ENCODE assay signal across 8 cellular contexts in genomic region chr12:105107176-105107496, GRCh38. TPM values are rescaled to one million over a fixed set of nuclear protein-coding genes. Genes with fewer than 3 reads are reported as not detected.
DNase-seq lines count a peak whose midpoint lies in the region; ATAC-seq and TF ChIP-seq lines count a peak whose summit lies in the region.

No MANE protein-coding gene starts in this region.

- H3K9me3 ChIP-seq in BLaER1 = peaks cover 8% of the 10 kb centered on the region; the same call in 1 of the 2 replicates
- H3K9me3 ChIP-seq in SK-N-MC (ENCODE audit: low read depth, low read length) = 0 out of 2 replicates have a peak, but pooled peaks cover 3% of the 10 kb centered on the region
- H3K9me3 ChIP-seq in esophagus squamous epithelium = no peaks in the 10 kb centered on the region
- H3K9me3 ChIP-seq in neuron (ENCODE audit: low read length) = peaks cover 5% of the 10 kb centered on the region

- ATAC-seq in GM18907 (IDR thresholded peaks at IDR 0.05; ENCODE audit: unreplicated experiment) = peak; percentile 25
- peak; percentile 9 for ATAC-seq in HG03159 (IDR thresholded peaks at IDR 0.05; ENCODE audit: unreplicated experiment)

- H3K27ac ChIP-seq in BLaER1 (peak overlapping the region; percentile 97), SK-N-MC (peak overlapping the region; percentile 62), esophagus squamous epithelium (peak overlapping the region; percentile 96 to 99 (median 98))

- H3K27me3 ChIP-seq in BLaER1 (no peaks in the 10 kb centered on the region), esophagus squamous epithelium (no peaks in the 10 kb centered on the region), neuron (ENCODE audit: insufficient read depth, low read length) (no peaks in the 10 kb centered on the region)

- peak overlapping the region; percentile 84 for H3K4me3 ChIP-seq in BLaER1
- H3K4me3 ChIP-seq in SK-N-MC = peak overlapping the region; percentile 97
- peak overlapping the region; percentile 82 to 98 (median 96) for H3K4me3 ChIP-seq in esophagus squamous epithelium
- H3K4me3 ChIP-seq in neuron (ENCODE audit: low read length) = peak overlapping the region; percentile 97

- H2AFZ ChIP-seq in neuron (ENCODE audit: low read depth, low read length) = peak overlapping the region; percentile 78

- H3K9ac ChIP-seq in BLaER1 = peak overlapping the region; percentile 94
- H3K9ac ChIP-seq in SK-N-MC (ENCODE audit: insufficient read length) = peak overlapping the region; percentile 75

- no peak for TF ChIP-seq POLR2A in esophagus squamous epithelium (IDR thresholded peaks at IDR 0.05)

- no peak for TF ChIP-seq CTCF in esophagus squamous epithelium (IDR thresholded peaks at IDR 0.05)

- peaks cover 19% of the 10 kb centered on the region for H3K4me1 ChIP-seq in BLaER1
- H3K4me1 ChIP-seq in esophagus squamous epithelium = peaks cover 0 to 49% (median 21%) of the 10 kb centered on the region in 3 donors
- H3K4me1 ChIP-seq in neuron (ENCODE audit: insufficient read depth, low read length) = peaks cover 25% of the 10 kb centered on the region

- peaks cover 32% of the 10 kb centered on the region for H4K20me1 ChIP-seq in BLaER1

- DNase-seq in SK-N-MC (ENCODE audit: low read depth, low spot score) (no peak), esophagus squamous epithelium (lab: John Stamatoyannopoulos, UW) (no peak), cerebellum (ENCODE audit: low spot score) (no peak)
- no peak for DNase-seq in stimulated activated CD4-positive, alpha-beta T cell treated with anti-CD3 and anti-CD28 coated beads, Interleukin-1b, Interleukin-23, amount 100 ng/mL, for 48 hours

- intact Hi-C loops in esophagus squamous epithelium (cut with DNase I) = no loop called here

- H3K4me2 ChIP-seq in BLaER1 = peak overlapping the region; percentile 88

- 1% methylated on average over 13 to 14 of the region's 15 CpGs for WGBS in esophagus squamous epithelium, 2 donors

- peaks cover 5% of the 10 kb centered on the region for H3K36me3 ChIP-seq in BLaER1
- peaks cover 14% of the 10 kb centered on the region for H3K36me3 ChIP-seq in SK-N-MC (ENCODE audit: insufficient read depth, low read length)
- peaks cover 0 to 6% (median 0%) of the 10 kb centered on the region in 3 donors for H3K36me3 ChIP-seq in esophagus squamous epithelium
- peaks cover 5% of the 10 kb centered on the region for H3K36me3 ChIP-seq in neuron (ENCODE audit: insufficient read depth, low read length)

RNA-seq across cellular contexts. Expression of gene WASHC4, which starts 0.4 kb away (rescaled TPM):
- total RNA-seq in esophagus squamous epithelium (10 to 100 TPM; 22.8 to 42.3 (median 36.8) TPM), cerebellum (91.3 TPM)

RNA-seq across cellular contexts. Expression of gene ALDH1L2, which starts 22.9 kb away (rescaled TPM):
- total RNA-seq in esophagus squamous epithelium (1 to 10 TPM in 3 of 4 donors, under 1 TPM in 1; 0.57 to 4.9 (median 1.1) TPM), cerebellum (7.0 TPM)
